ENCODE assay signal across 8 cellular contexts in the genomic region with DNA sequence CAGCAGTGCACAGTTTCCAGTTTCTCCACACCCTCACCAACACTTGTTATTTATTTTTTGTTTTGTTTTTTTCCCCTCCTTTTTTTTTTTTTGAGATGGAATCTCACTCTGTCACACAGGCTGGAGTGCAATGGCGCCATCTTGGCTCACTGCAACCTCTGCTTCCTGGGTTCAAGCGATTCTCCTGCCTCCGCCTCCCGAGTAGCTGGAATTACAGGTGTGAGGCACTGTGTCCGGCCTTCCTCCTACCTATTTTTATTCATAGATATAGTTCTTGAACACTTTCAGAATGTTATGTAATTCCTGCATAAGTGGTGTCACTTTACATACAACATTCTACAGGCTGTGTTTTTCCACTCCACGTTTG. TPM values are rescaled to one million over a fixed set of nuclear protein-coding genes. Genes with fewer than 3 reads are reported as not detected.
A peak's percentile ranks its signal among the peaks of the same experiment; 100 is the strongest.
DNase-seq lines count a peak whose midpoint lies in the region; ATAC-seq, FAIRE-seq and TF ChIP-seq lines count a peak whose summit lies in the region.
"Not testable (repeated sequence)": the region's sequence is repeated elsewhere in the genome, so short reads cannot be mapped to it uniquely, and the experiment has no call there.

No MANE protein-coding gene starts in this region.

- H3K4me1 Mint-ChIP-seq in activated CD4-positive, alpha-beta memory T cell treated with anti-CD3 and anti-CD28 coated beads for 36 hours (ENCODE audit: low read depth) = peaks cover 84% of the 10 kb centered on the region
- H3K4me1 Mint-ChIP-seq in stimulated activated naive CD8-positive, alpha-beta T cell treated with anti-CD3 and anti-CD28 coated beads, Interleukin-15, amount 100 ng/mL, for 72 hours = peaks cover 94% of the 10 kb centered on the region

- not testable (repeated sequence) for H3K9me2 ChIP-seq in OCI-LY1 (ENCODE audit: low read depth, low read length)

- FAIRE-seq in keratinocyte (lab: Jason Lieb, UNC); pancreas (lab: Jason Lieb, UNC): not testable (repeated sequence)

- H3K4me1 ChIP-seq in OCI-LY1 (ENCODE audit: insufficient read depth, low read length, severe bottlenecking) (peaks cover 50% of the 10 kb centered on the region), keratinocyte (ENCODE audit: control insufficient read depth, extremely low read depth, insufficient read depth, low read length) (peaks cover 39% of the 10 kb centered on the region), pancreas (peaks cover 0 to 14% (median 0%) of the 10 kb centered on the region in 3 donors)

- not testable (repeated sequence) for H2AFZ ChIP-seq in OCI-LY1 (ENCODE audit: low read length); keratinocyte (ENCODE audit: control insufficient read depth, low read length)

- intact Hi-C loops in activated CD4-positive, alpha-beta memory T cell treated with anti-CD3 and anti-CD28 coated beads for 36 hours (cut with micrococcal nuclease) = loop anchor here (1.0 to 5.0 kb wide), 6 partner anchors 9 to 1541 kb away; partner anchors contain the start of gene POP4
- intact Hi-C loops in pancreas (cut with DNase I) = loop anchor here in 1 of 3 donors (10.0 kb wide), 1 partner anchor 56 kb away; no protein-coding TSS in a partner anchor

- H3K9me3 Mint-ChIP-seq in activated CD4-positive, alpha-beta memory T cell treated with anti-CD3 and anti-CD28 coated beads for 36 hours; activated naive CD4-positive, alpha-beta T cell treated with anti-CD3 and anti-CD28 coated beads, Interleukin-2, amount 50 U/mL, for 72 hours; stimulated activated naive CD8-positive, alpha-beta T cell treated with anti-CD3 and anti-CD28 coated beads, Interleukin-15, amount 100 ng/mL, for 72 hours: not testable (repeated sequence)

- H3K27ac ChIP-seq in C4-2B (peak overlapping the region; percentile 99), OCI-LY1 (ENCODE audit: low read depth, low read length, poor library complexity, severe bottlenecking) (peak overlapping the region; percentile 75), coronary artery (peak overlapping the region in 1 of 2 donors; percentile 20), pancreas (peak overlapping the region in 3 of 4 donors; percentile 8 to 22 (median 19))
- not testable (repeated sequence) for H3K27ac ChIP-seq in keratinocyte (ENCODE audit: control insufficient read depth, insufficient read depth, low read length)

- H3K79me2 ChIP-seq in OCI-LY1 (ENCODE audit: insufficient read depth, low read length) = not testable (repeated sequence)
- peaks cover 84% of the 10 kb centered on the region for H3K79me2 ChIP-seq in keratinocyte (ENCODE audit: control insufficient read depth, insufficient read depth, low read length)

- not testable (repeated sequence) for H4K20me1 ChIP-seq in OCI-LY1 (ENCODE audit: insufficient read depth, low read length)
- peaks cover 30% of the 10 kb centered on the region for H4K20me1 ChIP-seq in keratinocyte (ENCODE audit: control insufficient read depth, extremely low read depth, insufficient read depth, low read length)

- peaks cover 59% of the 10 kb centered on the region for H3K36me3 Mint-ChIP-seq in activated CD4-positive, alpha-beta memory T cell treated with anti-CD3 and anti-CD28 coated beads for 36 hours
- H3K36me3 Mint-ChIP-seq in activated naive CD4-positive, alpha-beta T cell treated with anti-CD3 and anti-CD28 coated beads, Interleukin-2, amount 50 U/mL, for 72 hours = peaks cover 34 to 48% of the 10 kb centered on the region in 2 donors

- CTCF ChIA-PET in activated CD4-positive, alpha-beta memory T cell treated with anti-CD3 and anti-CD28 coated beads for 36 hours (lab: Charles Lee) = interaction anchor here (0.8 to 4.7 kb wide), 13 partner anchors 9 to 69 kb away, joined by 3 to 45 read pairs (median 7); partner anchors contain the start of gene C19orf12

- 57 to 61% methylated on average over 6 of the region's 6 CpGs for WGBS in pancreas, 2 donors

- H3K27ac Mint-ChIP-seq in activated CD4-positive, alpha-beta memory T cell treated with anti-CD3 and anti-CD28 coated beads for 36 hours = peak overlapping the region; percentile 99
- H3K27ac Mint-ChIP-seq in activated naive CD4-positive, alpha-beta T cell treated with anti-CD3 and anti-CD28 coated beads, Interleukin-2, amount 50 U/mL, for 72 hours = peak overlapping the region; percentile 93
- peak overlapping the region; percentile 87 to 95 for H3K27ac Mint-ChIP-seq in stimulated activated naive CD8-positive, alpha-beta T cell treated with anti-CD3 and anti-CD28 coated beads, Interleukin-15, amount 100 ng/mL, for 72 hours

- peaks cover 13% of the 10 kb centered on the region for H3K9me1 ChIP-seq in keratinocyte (ENCODE audit: control insufficient read depth, extremely low read depth, insufficient read depth, low read length)

- not testable (repeated sequence) for H3K4me2 ChIP-seq in OCI-LY1 (ENCODE audit: low read length)
- H3K4me2 ChIP-seq in keratinocyte (ENCODE audit: control insufficient read depth, extremely low read depth, insufficient read depth, low read depth, low read length) = peak overlapping the region; percentile 46

- not testable (repeated sequence) for H3K9me3 ChIP-seq in OCI-LY1 (ENCODE audit: low read length); keratinocyte (ENCODE audit: control insufficient read depth, low read depth, low read length); pancreas

- H3F3A ChIP-seq in OCI-LY1 (ENCODE audit: insufficient read depth, low read length) = not testable (repeated sequence)

- TF ChIP-seq CTCF in C4-2B (conservative IDR thresholded peaks at IDR 0.05); OCI-LY1 (IDR thresholded peaks at IDR 0.05; ENCODE audit: low read length); coronary artery (IDR thresholded peaks at IDR 0.05); keratinocyte (optimal IDR thresholded peaks at IDR 0.05 in 1 of 3, IDR thresholded peaks at IDR 0.05 in 1 of 3, conservative IDR thresholded peaks at IDR 0.05 in 1 of 3; ENCODE audit: extremely low read depth in 1 of 3, insufficient read depth in 2 of 3, low read length in 3 of 3); pancreas (IDR thresholded peaks at IDR 0.05): not testable (repeated sequence)

- not testable (repeated sequence) for H3K27me3 ChIP-seq in OCI-LY1 (ENCODE audit: insufficient read depth, low read length); keratinocyte (ENCODE audit: control insufficient read depth, extremely low read depth, insufficient read depth, low read length); pancreas

- peak overlapping the region; percentile 66 for H3K4me3 Mint-ChIP-seq in activated CD4-positive, alpha-beta memory T cell treated with anti-CD3 and anti-CD28 coated beads for 36 hours
- H3K4me3 Mint-ChIP-seq in stimulated activated naive CD8-positive, alpha-beta T cell treated with anti-CD3 and anti-CD28 coated beads, Interleukin-15, amount 100 ng/mL, for 72 hours = peak overlapping the region; percentile 76 to 83

- not testable (repeated sequence) for H3K9ac ChIP-seq in OCI-LY1 (ENCODE audit: low read length); keratinocyte (ENCODE audit: control insufficient read depth, extremely low read depth, insufficient read depth, low read length)

- POLR2A ChIA-PET in activated CD4-positive, alpha-beta memory T cell treated with anti-CD3 and anti-CD28 coated beads for 36 hours (lab: Charles Lee) = interaction anchor here (0.8 to 3.0 kb wide), 6 partner anchors 8 to 65 kb away, joined by 3 to 24 read pairs (median 4); partner anchors contain the start of genes C19orf12 and POP4

- dilution Hi-C loops in keratinocyte (cut with MboI; ENCODE audit: extremely low pct_ligation_motif_present, low sequenced_read_pairs) = not testable (repeated sequence)

- not testable (repeated sequence) for DNase-seq in activated CD4-positive, alpha-beta memory T cell treated with anti-CD3 and anti-CD28 coated beads for 36 hours; activated naive CD4-positive, alpha-beta T cell treated with anti-CD3 and anti-CD28 coated beads, Interleukin-2, amount 50 U/mL, for 72 hours (ENCODE audit: low spot score in 2 of 2); coronary artery (ENCODE audit: low spot score); keratinocyte (ENCODE audit: low read depth, low spot score); pancreas; stimulated activated naive CD8-positive, alpha-beta T cell treated with anti-CD3 and anti-CD28 coated beads, Interleukin-15, amount 100 ng/mL, for 72 hours

- not testable (repeated sequence) for H3K36me3 ChIP-seq in OCI-LY1 (ENCODE audit: insufficient read depth, low read length)
- H3K36me3 ChIP-seq in keratinocyte (ENCODE audit: control insufficient read depth in 2 of 2, extremely low read depth in 1 of 2, insufficient read depth in 2 of 2, low read length in 2 of 2) (peaks cover 16% of the 10 kb centered on the region in 2 experiments), pancreas (peaks cover 0 to 19% (median 5%) of the 10 kb centered on the region in 3 donors)

- ATAC-seq in activated naive CD4-positive, alpha-beta T cell treated with anti-CD3 and anti-CD28 coated beads, Interleukin-2, amount 50 U/mL, for 72 hours; pancreas; stimulated activated naive CD8-positive, alpha-beta T cell treated with anti-CD3 and anti-CD28 coated beads, Interleukin-15, amount 100 ng/mL, for 72 hours: not testable (repeated sequence)

- not testable (repeated sequence) for H3K4me3 ChIP-seq in OCI-LY1 (ENCODE audit: low read depth, low read length, poor library complexity, severe bottlenecking); keratinocyte (ENCODE audit: control insufficient read depth in 2 of 3, extremely low read depth in 1 of 3, insufficient read depth in 2 of 3, low read depth in 1 of 3, low read length in 3 of 3); pancreas
- peak overlapping the region; percentile 11 for H3K4me3 ChIP-seq in coronary artery

- not testable (repeated sequence) for H3K27me3 Mint-ChIP-seq in activated CD4-positive, alpha-beta memory T cell treated with anti-CD3 and anti-CD28 coated beads for 36 hours; stimulated activated naive CD8-positive, alpha-beta T cell treated with anti-CD3 and anti-CD28 coated beads, Interleukin-15, amount 100 ng/mL, for 72 hours

RNA-seq across cellular contexts. Expression of gene PLEKHF1, which starts 5.7 kb away (rescaled TPM):
- 10 to 100 TPM; 23.6 to 24.3 TPM for total RNA-seq in activated CD4-positive, alpha-beta memory T cell treated with anti-CD3 and anti-CD28 coated beads for 36 hours
- 10 to 100 TPM; 24.3 to 29.7 TPM for total RNA-seq in activated naive CD4-positive, alpha-beta T cell treated with anti-CD3 and anti-CD28 coated beads, Interleukin-2, amount 50 U/mL, for 72 hours
- 9.4 to 22.0 TPM (median 11.4 TPM) in 3 replicates for polyA plus RNA-seq in keratinocyte
- 4.2 TPM for polyA plus RNA-seq in keratinocyte (2011; ENCODE audit: low read depth)
- 7.8 and 18.2 TPM in 2 replicates for polyA plus RNA-seq in keratinocyte (2011; cell fraction: cytosol; rRNA removed)
- 20.9 and 25.8 TPM in 2 replicates for polyA plus RNA-seq in keratinocyte (2011; cell fraction: nucleus; rRNA removed)
- polyA plus RNA-seq in keratinocyte (2012; ENCODE audit: low replicate concordance) = 8.8 and 15.1 TPM in 2 replicates
- 7.9 to 16.5 TPM (median 14.5 TPM) in 3 replicates for polyA minus RNA-seq in keratinocyte
- polyA minus RNA-seq in keratinocyte (2011; cell fraction: cytosol; rRNA and poly(A)+ RNA removed) = 42.6 TPM
- 16.8 and 22.4 TPM in 2 replicates for polyA minus RNA-seq in keratinocyte (2011; cell fraction: nucleus; rRNA and poly(A)+ RNA removed)
- 1 to 10 TPM; 2.1 to 8.4 (median 3.7) TPM for total RNA-seq in pancreas
- 1 to 10 TPM; 9.1 to 9.3 TPM for polyA plus RNA-seq in pancreas

RNA-seq across cellular contexts. Expression of gene C19orf12, which starts 44.1 kb away (rescaled TPM):
- 10 to 100 TPM; 32.6 to 32.8 TPM for total RNA-seq in activated CD4-positive, alpha-beta memory T cell treated with anti-CD3 and anti-CD28 coated beads for 36 hours
- 10 to 100 TPM; 30.9 to 33.9 TPM for total RNA-seq in activated naive CD4-positive, alpha-beta T cell treated with anti-CD3 and anti-CD28 coated beads, Interleukin-2, amount 50 U/mL, for 72 hours
- polyA plus RNA-seq in keratinocyte (10.9 to 14.0 TPM (median 12.3 TPM) in 3 replicates), pancreas (10 to 100 TPM; 11.0 to 11.5 TPM)
- 2.4 TPM for polyA plus RNA-seq in keratinocyte (2011; ENCODE audit: low read depth)
- polyA plus RNA-seq in keratinocyte (2011; cell fraction: cytosol; rRNA removed) = 14.3 TPM in 2 replicates
- polyA plus RNA-seq in keratinocyte (2011; cell fraction: nucleus; rRNA removed) = 11.1 and 14.6 TPM in 2 replicates
- 7.1 and 12.1 TPM in 2 replicates for polyA plus RNA-seq in keratinocyte (2012; ENCODE audit: low replicate concordance)
- 5.1 to 9.0 TPM (median 6.1 TPM) in 3 replicates for polyA minus RNA-seq in keratinocyte
- polyA minus RNA-seq in keratinocyte (2011; cell fraction: cytosol; rRNA and poly(A)+ RNA removed) = 9.6 TPM
- 4.6 and 6.7 TPM in 2 replicates for polyA minus RNA-seq in keratinocyte (2011; cell fraction: nucleus; rRNA and poly(A)+ RNA removed)
- 10 to 100 TPM; 11.0 to 16.9 (median 12.9) TPM for total RNA-seq in pancreas
